ENCODE assay signal across 18 cellular contexts in genomic region chr13:51426982-51427381, GRCh38. TPM values are rescaled to one million over a fixed set of nuclear protein-coding genes. Genes with fewer than 3 reads are reported as not detected.
DNase-seq lines count a peak whose midpoint lies in the region; ATAC-seq, FAIRE-seq and TF ChIP-seq lines count a peak whose summit lies in the region.
"Had no signal": no experiment of that assay in that cellular context is flagged by ENCODE, and none has a peak within 500 bp of the region (broad histone marks: within the 10 kb centered on the region; RNA-seq: fewer than 3 reads in every experiment).

No MANE protein-coding gene starts in this region.

- POLR2A ChIA-PET in HEK293T (lab: Yijun Ruan, JAX), result no interaction called here

- H3K9me3 Mint-ChIP-seq in H9, result no peaks in the 10 kb centered on the region
- H3K9me3 Mint-ChIP-seq: IgD-negative memory B cell had no signal

- H2AK5ac ChIP-seq in H9 (ENCODE audit: insufficient read length, low read length), result no peak overlapping the region

- H2BK5ac ChIP-seq in H9 (ENCODE audit: insufficient read length, low read length), result no peak overlapping the region

- H4K20me1 ChIP-seq in H9 (ENCODE audit: control insufficient read depth, insufficient read depth, insufficient read length), result no peaks in the 10 kb centered on the region

- H3K27me3 Mint-ChIP-seq in H9 (ENCODE audit: low read depth), result no peaks in the 10 kb centered on the region
- H3K27me3 Mint-ChIP-seq: IgD-negative memory B cell had no signal

- no peak overlapping the region for H4K8ac ChIP-seq in H9 (replicated peaks; ENCODE audit: insufficient read length, low read depth, low read length)

- H2BK12ac ChIP-seq in H9 (ENCODE audit: insufficient read length, low read depth, low read length), result no peak overlapping the region

- no peak overlapping the region for H3K23ac ChIP-seq in H9 (ENCODE audit: insufficient read length, low read depth, low read length)

- no peaks in the 10 kb centered on the region for H3K79me1 ChIP-seq in H9 (ENCODE audit: insufficient read depth, low read depth, low read length, poor library complexity, severe bottlenecking)

- no peak overlapping the region for H2BK120ac ChIP-seq in H9 (ENCODE audit: low read depth, low read length, poor library complexity, severe bottlenecking)

- H3K56ac ChIP-seq in H9 (ENCODE audit: insufficient read length, low read depth, low read length), result no peak overlapping the region

- H3K9me3 ChIP-seq in H9 (ENCODE audit: control insufficient read depth, low read depth, low read length) (no peaks in the 10 kb centered on the region), SK-N-MC (ENCODE audit: low read depth, low read length) (no peaks in the 10 kb centered on the region), pancreas (no peaks in the 10 kb centered on the region)

- no peak overlapping the region for H2AFZ ChIP-seq in H9 (ENCODE audit: low read length)

- H3K23me2 ChIP-seq in H9 (ENCODE audit: insufficient read length, low read depth, low read length, poor library complexity, severe bottlenecking), result no peaks in the 10 kb centered on the region

- H3K4me1 Mint-ChIP-seq in H9, result peaks cover 67 to 75% of the 10 kb centered on the region in 2 experiments

- H3K4me1 ChIP-seq in H9 (ENCODE audit: insufficient read depth, low read length) (peaks cover 8% of the 10 kb centered on the region), pancreas (peaks cover 24 to 51% (median 49%) of the 10 kb centered on the region in 3 donors)

- no peak overlapping the region for H4K5ac ChIP-seq in H9 (ENCODE audit: insufficient read length, low read depth, low read length)

- TF ChIP-seq CTCF in H9 (conservative IDR thresholded peaks at IDR 0.05) (no peak), pancreas (IDR thresholded peaks at IDR 0.05) (no peak), GM10266 (IDR thresholded peaks at IDR 0.05; ENCODE audit: control insufficient read depth, insufficient read depth, low read depth, missing control alignments) (no peak)

- intact Hi-C loops in pancreas (cut with DNase I) (no loop called here), cardiac septum (cut with DNase I) (no loop called here)

- FAIRE-seq in islet of Langerhans (lab: Jason Lieb, UNC) (peak; percentile 89), pancreas (lab: Jason Lieb, UNC) (no peak)

- H3K18ac ChIP-seq in H9 (ENCODE audit: insufficient read length, low read depth, low read length), result no peak overlapping the region

- H3K79me2 ChIP-seq in H9 (ENCODE audit: insufficient read depth, low read length), result peaks cover 7% of the 10 kb centered on the region; the same call in 1 of the 2 replicates

- H3K4me3 Mint-ChIP-seq in H9, result no peak overlapping the region
- H3K4me3 Mint-ChIP-seq: IgD-negative memory B cell had no signal

- no peak overlapping the region for H3K4me3 ChIP-seq in SK-N-MC
- no peak overlapping the region for H3K4me3 ChIP-seq in pancreas

- H3K4ac ChIP-seq in H9 (ENCODE audit: low read depth, low read length), result no peak overlapping the region

- H3K27ac ChIP-seq in H9 (ENCODE audit: insufficient read length, low read depth, low read length) (no peak overlapping the region), SK-N-MC (peak overlapping the region; percentile 37; the same call in 1 of the 2 replicates), pancreas (peak overlapping the region in 1 of 4 donors; percentile 3)
- H3K27ac ChIP-seq: C4-2B had no signal

- CTCF ChIA-PET in HEK293T (lab: Yijun Ruan, JAX), result no interaction called here

- H3K4me2 ChIP-seq in H9 (ENCODE audit: insufficient read depth, insufficient read length, low read length), result no peak overlapping the region

- H3K36me3 Mint-ChIP-seq in H9 (ENCODE audit: insufficient read depth in 1 of 3, low read depth in 3 of 3), result peaks cover 14 to 39% (median 20%) of the 10 kb centered on the region in 3 experiments; a peak in 6 of 7 replicates

- H3K36me3 ChIP-seq in SK-N-MC (ENCODE audit: insufficient read depth, low read length), result peaks cover 76% of the 10 kb centered on the region
- peaks cover 0 to 5% (median 0%) of the 10 kb centered on the region in 3 donors for H3K36me3 ChIP-seq in pancreas

- H4K91ac ChIP-seq in H9 (ENCODE audit: insufficient read length, low read depth, low read length), result no peak overlapping the region

- peak; percentile 22 to 52 (median 38) for ATAC-seq in pancreas

- H2BK20ac ChIP-seq in H9 (ENCODE audit: low read depth, low read length, poor library complexity, severe bottlenecking), result no peak overlapping the region

- H3K9ac ChIP-seq in H9 (ENCODE audit: extremely low read depth, insufficient read length, low read length) (no peak overlapping the region), SK-N-MC (ENCODE audit: insufficient read length) (no peak overlapping the region)

- peak overlapping the region; percentile 20 to 97 (median 56); a peak in 3 of 7 replicates for H3K27ac Mint-ChIP-seq in H9
- H3K27ac Mint-ChIP-seq: IgD-negative memory B cell had no signal

- DNase-seq in H9, result no peak
- DNase-seq in SK-N-MC (ENCODE audit: low read depth, low spot score), result no peak
- DNase-seq in pancreas, result no peak
- no peak for DNase-seq in cardiac septum (ENCODE audit: low spot score)
- DNase-seq in HEK293T (ENCODE audit: extremely low spot score), result no peak
- DNase-seq in GM10266 (ENCODE audit: extremely low spot score), result no peak
- DNase-seq: COR-L47; H7; NCI-H1417 treated with DMSO at 0.1 percent for 48 hours; NCI-H2029; NCI-H2171; NCI-H446 treated with DMSO at 0.1 percent for 48 hours; NK-92 treated with Interleukin-12 subunit alpha and Interleukin-12 subunit beta, amount 100 ng/mL, for 24 hours; OCI-M1; RPMI8226 had no signal

- H3T11ph ChIP-seq in H9 (ENCODE audit: low read length), result no peak overlapping the region

- H3K27me3 ChIP-seq in H9 (ENCODE audit: insufficient read depth, low read length) (no peaks in the 10 kb centered on the region), pancreas (no peaks in the 10 kb centered on the region)

- H3K14ac ChIP-seq in H9 (ENCODE audit: insufficient read depth, low read length), result no peak overlapping the region

- H2BK15ac ChIP-seq in H9 (ENCODE audit: low read depth, low read length), result no peak overlapping the region

TF ChIP-seq in HEK293T, 16 proteins besides CTCF, POLR2A, EP300 and RAD21:
- TF ChIP-seq FOXK2 (IDR thresholded peaks at IDR 0.05) (no peak), SP1 (IDR thresholded peaks at IDR 0.05) (no peak), ARNT (IDR thresholded peaks at IDR 0.05) (no peak), FOXA1 (IDR thresholded peaks at IDR 0.05) (no peak), HDGF (IDR thresholded peaks at IDR 0.05; ENCODE audit: borderline replicate concordance) (no peak), ZNF384 (IDR thresholded peaks at IDR 0.05) (no peak), NFRKB (IDR thresholded peaks at IDR 0.05) (no peak), FOXM1 (IDR thresholded peaks at IDR 0.05; ENCODE audit: borderline replicate concordance) (no peak), ELF4 (IDR thresholded peaks at IDR 0.05) (no peak), L3MBTL2 (conservative IDR thresholded peaks at IDR 0.05) (no peak), CTBP1 (IDR thresholded peaks at IDR 0.05; ENCODE audit: borderline replicate concordance) (no peak)
- TF ChIP-seq, protein P1, sequence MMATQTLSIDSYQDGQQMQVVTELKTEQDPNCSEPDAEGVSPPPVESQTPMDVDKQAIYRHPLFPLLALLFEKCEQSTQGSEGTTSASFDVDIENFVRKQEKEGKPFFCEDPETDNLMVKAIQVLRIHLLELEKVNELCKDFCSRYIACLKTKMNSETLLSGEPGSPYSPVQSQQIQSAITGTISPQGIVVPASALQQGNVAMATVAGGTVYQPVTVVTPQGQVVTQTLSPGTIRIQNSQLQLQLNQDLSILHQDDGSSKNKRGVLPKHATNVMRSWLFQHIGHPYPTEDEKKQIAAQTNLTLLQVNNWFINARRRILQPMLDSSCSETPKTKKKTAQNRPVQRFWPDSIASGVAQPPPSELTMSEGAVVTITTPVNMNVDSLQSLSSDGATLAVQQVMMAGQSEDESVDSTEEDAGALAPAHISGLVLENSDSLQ (IDR thresholded peaks at IDR 0.05), result no peak

RNA-seq across cellular contexts. Expression of gene INTS6, which starts 25.9 kb away (rescaled TPM):
- 60.4 and 61.2 TPM in 2 replicates for total RNA-seq in H9 (2021)
- 10 to 100 TPM; 23.7 to 44.8 (median 29.7) TPM for total RNA-seq in pancreas
- polyA plus RNA-seq in pancreas, result 10 to 100 TPM; 10.9 to 11.4 TPM
- 32.9 TPM for total RNA-seq in cardiac septum
